In the genomic region with DNA sequence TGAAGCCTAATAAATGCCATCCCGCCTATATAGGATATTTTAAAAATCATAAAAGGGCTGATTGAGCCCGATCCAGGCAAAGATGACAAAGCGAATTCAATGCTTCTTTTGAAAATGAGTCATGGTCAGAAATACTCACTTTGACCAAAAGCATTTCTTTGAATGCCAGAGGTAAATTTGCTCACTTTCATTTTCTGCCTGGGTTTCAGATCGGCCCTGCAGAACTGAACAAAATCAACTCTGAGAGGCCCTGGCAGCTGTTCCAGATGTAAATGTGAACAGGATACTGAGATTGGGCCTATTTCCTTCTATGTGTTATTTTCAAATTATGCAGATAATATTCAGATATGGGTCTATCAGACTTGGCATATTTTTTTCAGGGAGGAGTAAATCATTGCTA, we compare ENCODE assay signal across 1 cellular context.
TF ChIP-seq lines count a peak whose summit lies in the region.

No MANE protein-coding gene starts in this region.

TF ChIP-seq in HepG2, 621 proteins besides CTCF, POLR2A, EP300 and RAD21 (continued from another document):
- TF ChIP-seq, protein P1, sequence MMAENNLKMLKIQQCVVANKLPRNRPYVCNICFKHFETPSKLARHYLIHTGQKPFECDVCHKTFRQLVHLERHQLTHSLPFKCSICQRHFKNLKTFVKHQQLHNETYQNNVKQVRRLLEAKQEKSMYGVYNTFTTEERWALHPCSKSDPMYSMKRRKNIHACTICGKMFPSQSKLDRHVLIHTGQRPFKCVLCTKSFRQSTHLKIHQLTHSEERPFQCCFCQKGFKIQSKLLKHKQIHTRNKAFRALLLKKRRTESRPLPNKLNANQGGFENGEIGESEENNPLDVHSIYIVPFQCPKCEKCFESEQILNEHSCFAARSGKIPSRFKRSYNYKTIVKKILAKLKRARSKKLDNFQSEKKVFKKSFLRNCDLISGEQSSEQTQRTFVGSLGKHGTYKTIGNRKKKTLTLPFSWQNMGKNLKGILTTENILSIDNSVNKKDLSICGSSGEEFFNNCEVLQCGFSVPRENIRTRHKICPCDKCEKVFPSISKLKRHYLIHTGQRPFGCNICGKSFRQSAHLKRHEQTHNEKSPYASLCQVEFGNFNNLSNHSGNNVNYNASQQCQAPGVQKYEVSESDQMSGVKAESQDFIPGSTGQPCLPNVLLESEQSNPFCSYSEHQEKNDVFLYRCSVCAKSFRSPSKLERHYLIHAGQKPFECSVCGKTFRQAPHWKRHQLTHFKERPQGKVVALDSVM (CRISPR knock-in tag; IDR thresholded peaks at IDR 0.05): no peak
